In genomic region chr12:101859664-101860607, GRCh38 we compare ENCODE assay signal across 10 cellular contexts. TPM values are rescaled to one million over a fixed set of nuclear protein-coding genes. Genes with fewer than 3 reads are reported as not detected.
A peak's percentile ranks its signal among the peaks of the same experiment; 100 is the strongest.
DNase-seq lines count a peak whose midpoint lies in the region; ATAC-seq and TF ChIP-seq lines count a peak whose summit lies in the region.
"Had no signal": no experiment of that assay in that cellular context is flagged by ENCODE, and none has a peak within 500 bp of the region (broad histone marks: within the 10 kb centered on the region; RNA-seq: fewer than 3 reads in every experiment).

No MANE protein-coding gene starts in this region.

- DNase-seq in activated naive CD4-positive, alpha-beta T cell treated with anti-CD3 and anti-CD28 coated beads for 36 hours: no peak
- no peak for DNase-seq in activated naive CD4-positive, alpha-beta T cell treated with Interleukin-2 at 50 U/mL for 16 hours
- no peak for DNase-seq in upper lobe of right lung
- no peak for DNase-seq in H9
- DNase-seq in LoVo (ENCODE audit: low spot score): no peak
- DNase-seq in NCI-H2081 treated with DMSO at 0.1 percent for 48 hours (lab: John Stamatoyannopoulos, UW): no peak

- no peak overlapping the region for H3K14ac ChIP-seq in H9 (ENCODE audit: insufficient read depth, low read length)

- no peak overlapping the region for H3K56ac ChIP-seq in H9 (ENCODE audit: insufficient read length, low read depth, low read length)

- no peaks in the 10 kb centered on the region for H4K20me1 ChIP-seq in H9 (ENCODE audit: control insufficient read depth, insufficient read depth, insufficient read length)

- H3T11ph ChIP-seq in H9 (ENCODE audit: low read length): no peak overlapping the region

- no peaks in the 10 kb centered on the region for H3K23me2 ChIP-seq in H9 (ENCODE audit: insufficient read length, low read depth, low read length, poor library complexity, severe bottlenecking)

- H3K4me2 ChIP-seq in H9 (ENCODE audit: insufficient read depth, insufficient read length, low read length): no peak overlapping the region

- no peak overlapping the region for H3K4me3 ChIP-seq in upper lobe of right lung

- TF ChIP-seq CTCF in upper lobe of right lung (IDR thresholded peaks at IDR 0.05): no peak
- no peak for TF ChIP-seq CTCF in H9 (conservative IDR thresholded peaks at IDR 0.05)

- H2AFZ ChIP-seq in H9 (ENCODE audit: low read length): no peak overlapping the region

- H3K23ac ChIP-seq in H9 (ENCODE audit: insufficient read length, low read depth, low read length): no peak overlapping the region

- peak overlapping the region; percentile 54 for H3K27ac Mint-ChIP-seq in activated naive CD4-positive, alpha-beta T cell treated with anti-CD3 and anti-CD28 coated beads for 36 hours
- H3K27ac Mint-ChIP-seq in H9: no peak overlapping the region
- H3K27ac Mint-ChIP-seq: stimulated activated naive CD8-positive, alpha-beta T cell treated with anti-CD3 and anti-CD28 coated beads, Interleukin-15, Interleukin-2, amounts not matched to agents 100 ng/mL and 50 ng/mL, for 24 hours had no signal

- CTCF ChIA-PET in activated naive CD4-positive, alpha-beta T cell treated with anti-CD3 and anti-CD28 coated beads for 36 hours (lab: Charles Lee): interaction anchor here (0.5 to 2.7 kb wide), 4 partner anchors 11 to 86 kb away, joined by 3 to 9 read pairs (median 5); no protein-coding TSS in a partner anchor

- no peaks in the 10 kb centered on the region for H3K36me3 Mint-ChIP-seq in activated naive CD4-positive, alpha-beta T cell treated with anti-CD3 and anti-CD28 coated beads for 36 hours (ENCODE audit: low read depth)
- H3K36me3 Mint-ChIP-seq in H9 (ENCODE audit: insufficient read depth in 1 of 3, low read depth in 3 of 3): peaks cover 0 to 2% (median 1%) of the 10 kb centered on the region in 3 experiments; a peak in 2 of 7 replicates

- intact Hi-C loops in activated naive CD4-positive, alpha-beta T cell treated with anti-CD3 and anti-CD28 coated beads for 36 hours (cut with micrococcal nuclease): loop anchor here (1.0 to 5.0 kb wide), 8 partner anchors 17 to 337 kb away; partner anchors contain the start of genes DRAM1, NUP37, PARPBP and PMCH
- intact Hi-C loops in upper lobe of right lung (cut with DNase I): no loop called here

- no peak overlapping the region for H2BK12ac ChIP-seq in H9 (ENCODE audit: insufficient read length, low read depth, low read length)

- no peak overlapping the region for H3K9ac ChIP-seq in H9 (ENCODE audit: extremely low read depth, insufficient read length, low read length)

- H3K27me3 Mint-ChIP-seq in activated naive CD4-positive, alpha-beta T cell treated with anti-CD3 and anti-CD28 coated beads for 36 hours (ENCODE audit: low read depth): peaks cover 2% of the 10 kb centered on the region
- no peaks in the 10 kb centered on the region for H3K27me3 Mint-ChIP-seq in H9 (ENCODE audit: low read depth)
- H3K27me3 Mint-ChIP-seq: stimulated activated naive CD8-positive, alpha-beta T cell treated with anti-CD3 and anti-CD28 coated beads, Interleukin-15, Interleukin-2, amounts not matched to agents 100 ng/mL and 50 ng/mL, for 24 hours had no signal

- no peaks in the 10 kb centered on the region for H3K79me2 ChIP-seq in H9 (ENCODE audit: insufficient read depth, low read length)

- H3K4ac ChIP-seq in H9 (ENCODE audit: low read depth, low read length): no peak overlapping the region

- H3K79me1 ChIP-seq in H9 (ENCODE audit: insufficient read depth, low read depth, low read length, poor library complexity, severe bottlenecking): no peaks in the 10 kb centered on the region

- H4K5ac ChIP-seq in H9 (ENCODE audit: insufficient read length, low read depth, low read length): no peak overlapping the region

- no peak overlapping the region for H2AK5ac ChIP-seq in H9 (ENCODE audit: insufficient read length, low read length)

- ATAC-seq in HG02610 (IDR thresholded peaks at IDR 0.05; ENCODE audit: unreplicated experiment): peak; percentile 53
- peak; percentile 55 for ATAC-seq in SK-N-SH treated with all-trans-retinoic acid at 6 μM for 48 hours
- ATAC-seq in upper lobe of right lung: peak; percentile 66
- ATAC-seq: sciatic nerve had no signal

- H3K27ac ChIP-seq in upper lobe of right lung (no peak overlapping the region), H9 (ENCODE audit: insufficient read length, low read depth, low read length) (no peak overlapping the region)

- no peak overlapping the region for H2BK20ac ChIP-seq in H9 (ENCODE audit: low read depth, low read length, poor library complexity, severe bottlenecking)

- no peak overlapping the region for H3K18ac ChIP-seq in H9 (ENCODE audit: insufficient read length, low read depth, low read length)

- H2BK120ac ChIP-seq in H9 (ENCODE audit: low read depth, low read length, poor library complexity, severe bottlenecking): no peak overlapping the region

- H3K9me3 Mint-ChIP-seq in activated naive CD4-positive, alpha-beta T cell treated with anti-CD3 and anti-CD28 coated beads for 36 hours: peaks cover under 1% of the 10 kb centered on the region
- peaks cover 1 to 3% of the 10 kb centered on the region in 2 experiments; a peak in 4 of 5 replicates for H3K9me3 Mint-ChIP-seq in H9

- no peak overlapping the region for H3K4me3 Mint-ChIP-seq in activated naive CD4-positive, alpha-beta T cell treated with anti-CD3 and anti-CD28 coated beads for 36 hours
- no peak overlapping the region for H3K4me3 Mint-ChIP-seq in H9
- H3K4me3 Mint-ChIP-seq: stimulated activated naive CD8-positive, alpha-beta T cell treated with anti-CD3 and anti-CD28 coated beads, Interleukin-15, Interleukin-2, amounts not matched to agents 100 ng/mL and 50 ng/mL, for 24 hours had no signal

- H3K4me1 Mint-ChIP-seq in activated naive CD4-positive, alpha-beta T cell treated with anti-CD3 and anti-CD28 coated beads for 36 hours (ENCODE audit: low read depth): peaks cover 24% of the 10 kb centered on the region
- H3K4me1 Mint-ChIP-seq in H9: peaks cover 0 to 6% of the 10 kb centered on the region in 2 experiments; a peak in 2 of 4 replicates

- no peaks in the 10 kb centered on the region for H3K9me3 ChIP-seq in upper lobe of right lung
- no peaks in the 10 kb centered on the region for H3K9me3 ChIP-seq in H9 (ENCODE audit: control insufficient read depth, low read depth, low read length)

- no peak overlapping the region for H2BK5ac ChIP-seq in H9 (ENCODE audit: insufficient read length, low read length)

- peaks cover 27% of the 10 kb centered on the region for H3K4me1 ChIP-seq in upper lobe of right lung
- no peaks in the 10 kb centered on the region; the same call in 1 of the 2 replicates for H3K4me1 ChIP-seq in H9 (ENCODE audit: insufficient read depth, low read length)

- no peak overlapping the region for H2BK15ac ChIP-seq in H9 (ENCODE audit: low read depth, low read length)

- H4K91ac ChIP-seq in H9 (ENCODE audit: insufficient read length, low read depth, low read length): no peak overlapping the region

- H3K27me3 ChIP-seq in upper lobe of right lung (no peaks in the 10 kb centered on the region), H9 (ENCODE audit: insufficient read depth, low read length) (no peaks in the 10 kb centered on the region)

- H3K36me3 ChIP-seq in upper lobe of right lung: no peaks in the 10 kb centered on the region

- H4K8ac ChIP-seq in H9 (replicated peaks; ENCODE audit: insufficient read length, low read depth, low read length): no peak overlapping the region

TF ChIP-seq in SK-N-SH treated with all-trans-retinoic acid at 6 μM for 48 hours, 23 proteins besides CTCF, POLR2A, EP300 and RAD21:
- TF ChIP-seq ZC3H10 (CRISPR knock-in tag; IDR thresholded peaks at IDR 0.05): no peak
- TF ChIP-seq TCF4 (CRISPR knock-in tag; IDR thresholded peaks at IDR 0.05; ENCODE audit: borderline replicate concordance): no peak
- TF ChIP-seq ZNF70 (CRISPR knock-in tag; IDR thresholded peaks at IDR 0.05): no peak
- no peak for TF ChIP-seq ZFP30 (CRISPR knock-in tag; IDR thresholded peaks at IDR 0.05)
- TF ChIP-seq ISL1 (CRISPR knock-in tag; IDR thresholded peaks at IDR 0.05): peak; percentile 68; the same call in 1 of the 2 replicates

RNA-seq across cellular contexts. Expression of gene DRAM1, which starts 17.4 kb away (rescaled TPM):
- 1 to 10 TPM; 4.1 to 4.9 TPM for total RNA-seq in activated naive CD4-positive, alpha-beta T cell treated with anti-CD3 and anti-CD28 coated beads for 36 hours
- 162 TPM for total RNA-seq in upper lobe of right lung
- 6.3 and 6.5 TPM in 2 replicates for total RNA-seq in H9 (2021)

RNA-seq across cellular contexts. Expression of gene GNPTAB, which starts 29.2 kb away (rescaled TPM):
- 10 to 100 TPM; 13.6 to 13.7 TPM for total RNA-seq in activated naive CD4-positive, alpha-beta T cell treated with anti-CD3 and anti-CD28 coated beads for 36 hours
- 65.9 TPM for total RNA-seq in upper lobe of right lung
- total RNA-seq in H9 (2021): 42.8 and 44.3 TPM in 2 replicates

Comparison
In these comparisons a context has a peak if more than half of its experiments do, and no peak if none do; other contexts are left out.
1. RNA of gene DRAM1, which starts 17.4 kb away (total RNA-seq): 162 TPM in upper lobe of right lung (single experiment); 6.3 to 6.5 TPM in H9 and 4.1 to 4.9 TPM in activated naive CD4-positive, alpha-beta T cell treated with anti-CD3 and anti-CD28 coated beads for 36 hours; every median in the first group is over 10 times any median in the second.
2. Peak in every context shown above with its lines, with median percentiles within 50 percentile points of each other: ATAC-seq.